In the genomic region with DNA sequence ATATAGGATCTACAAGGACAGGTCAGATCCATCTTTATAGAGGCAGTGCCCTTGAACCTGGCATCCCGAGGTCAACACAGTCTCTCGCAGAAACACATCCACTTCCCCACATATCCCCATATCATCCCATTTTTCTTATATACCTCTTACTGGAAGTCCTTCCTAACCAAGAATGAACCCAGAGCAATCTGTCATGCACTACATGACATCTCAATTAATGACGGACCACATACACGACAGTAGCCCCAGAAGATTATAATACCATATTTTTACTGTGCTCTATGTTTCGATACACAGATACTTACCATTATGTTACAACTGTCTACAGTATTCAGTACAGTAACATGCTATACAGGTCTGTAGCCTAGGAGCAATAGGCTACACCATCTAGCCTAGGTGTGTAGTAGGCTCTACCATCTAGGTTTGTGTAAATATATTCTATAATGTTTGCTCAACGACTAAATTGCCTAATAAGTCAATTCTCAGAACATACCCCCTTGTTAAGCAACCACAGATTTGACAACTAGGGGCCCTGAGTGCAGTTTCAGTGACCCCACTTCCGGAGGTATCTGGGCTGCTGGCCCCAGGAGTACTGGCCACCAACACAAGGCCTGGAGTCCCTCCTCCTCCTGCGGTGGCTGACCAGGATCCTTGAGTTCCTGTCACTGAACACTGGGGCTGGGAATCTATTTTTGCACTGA, we compare ENCODE assay signal across 18 cellular contexts. TPM values are rescaled to one million over a fixed set of nuclear protein-coding genes. Genes with fewer than 3 reads are reported as not detected.
A peak's percentile ranks its signal among the peaks of the same experiment; 100 is the strongest.
DNase-seq lines count a peak whose midpoint lies in the region; ATAC-seq and TF ChIP-seq lines count a peak whose summit lies in the region.
"Had no signal": no experiment of that assay in that cellular context is flagged by ENCODE, and none has a peak within 500 bp of the region (broad histone marks: within the 10 kb centered on the region; RNA-seq: fewer than 3 reads in every experiment).

No MANE protein-coding gene starts in this region.

- H3K27ac Mint-ChIP-seq in Calu3 (ENCODE audit: unreplicated experiment), result peak overlapping the region; percentile 33
- H3K27ac Mint-ChIP-seq in nephron progenitor cell, result peak overlapping the region; percentile 23
- H3K27ac Mint-ChIP-seq: CD8-positive, alpha-beta memory T cell; T-helper 17 cell had no signal

- in situ Hi-C loops in Panc1 (cut with HindIII; ENCODE audit: low pct_unique_long_range_greater_than_20kb, low sequenced_read_pairs), result no loop called here

- H3K36me3 ChIP-seq in Panc1 (ENCODE audit: control insufficient read depth, insufficient read depth, low read length), result no peaks in the 10 kb centered on the region
- H3K36me3 ChIP-seq in WERI-Rb-1, result no peaks in the 10 kb centered on the region
- H3K36me3 ChIP-seq: BLaER1 treated with 17β-estradiol and CSF1 and Interleukin-3, amounts not matched to agents 10 nM and 100 nM had no signal

- H3K4me1 ChIP-seq in Panc1 (ENCODE audit: control insufficient read depth, insufficient read depth, low read length), result peaks cover 94% of the 10 kb centered on the region

- no peaks in the 10 kb centered on the region for H3K9me3 Mint-ChIP-seq in Calu3 (ENCODE audit: low read depth, unreplicated experiment)
- H3K9me3 Mint-ChIP-seq in nephron progenitor cell, result peaks cover 8% of the 10 kb centered on the region
- H3K9me3 Mint-ChIP-seq: CD8-positive, alpha-beta memory T cell had no signal

- H3K4me1 Mint-ChIP-seq in Calu3 (ENCODE audit: low read depth, unreplicated experiment), result peaks cover 68% of the 10 kb centered on the region
- peaks cover 83% of the 10 kb centered on the region for H3K4me1 Mint-ChIP-seq in nephron progenitor cell

- H3K27me3 ChIP-seq in Panc1 (ENCODE audit: control insufficient read depth, insufficient read depth, low read length) (no peaks in the 10 kb centered on the region), WERI-Rb-1 (ENCODE audit: insufficient read depth, low read depth, severe bottlenecking) (no peaks in the 10 kb centered on the region)
- H3K27me3 ChIP-seq: BLaER1 treated with 17β-estradiol and CSF1 and Interleukin-3, amounts not matched to agents 10 nM and 100 nM had no signal

- POLR2A ChIA-PET in HEK293T (lab: Yijun Ruan, JAX), result no interaction called here
- POLR2A ChIA-PET in Panc1 (lab: Charles Lee), result no interaction called here

- ATAC-seq in Panc1 (no peak), HG03442 (IDR thresholded peaks at IDR 0.05; ENCODE audit: unreplicated experiment) (no peak)
- ATAC-seq: Right ventricle myocardium inferior, T-helper 17 cell had no signal

- peak overlapping the region; percentile 62 for H3K27ac ChIP-seq in Panc1 (ENCODE audit: low read length)
- H3K27ac ChIP-seq in WERI-Rb-1, result no peak overlapping the region
- H3K27ac ChIP-seq: BLaER1 treated with 17β-estradiol and CSF1 and Interleukin-3, amounts not matched to agents 10 nM and 100 nM; KMS-11 had no signal

- intact Hi-C loops in Calu3 (cut with micrococcal nuclease; ENCODE audit: unreplicated experiment), result no loop called here
- intact Hi-C loops in Panc1 (cut with micrococcal nuclease; ENCODE audit: unreplicated experiment), result no loop called here

- H3K4me3 ChIP-seq in Panc1 (ENCODE audit: low read depth in 2 of 2, low read length in 2 of 2), result no peak overlapping the region
- H3K4me3 ChIP-seq in WERI-Rb-1 (ENCODE audit: low read depth, low read length), result no peak overlapping the region
- H3K4me3 ChIP-seq: BLaER1 treated with 17β-estradiol and CSF1 and Interleukin-3, amounts not matched to agents 10 nM and 100 nM had no signal

- BruUV-seq in Calu3 (replicated peaks; lab: Mats Ljungman, UMichigan) (no TSS peak), Panc1 (replicated peaks; lab: Mats Ljungman, UMichigan) (no TSS peak)

- DNase-seq in Calu3 (no peak), HEK293T (ENCODE audit: extremely low spot score) (no peak), Panc1 (ENCODE audit: low read depth, low spot score) (no peak), nephron progenitor cell (no peak), cerebellum (ENCODE audit: low spot score) (no peak), WERI-Rb-1 (no peak)
- DNase-seq: CD8-positive, alpha-beta memory T cell; DMS79; H7; NCI-H1694 treated with DMSO at 0.1 percent for 48 hours; NCI-H2107; NCI-H510A treated with DMSO at 0.1 percent for 48 hours; NCI-H774; T-helper 17 cell had no signal

- no peak overlapping the region for H3K4me3 Mint-ChIP-seq in Calu3 (ENCODE audit: low read depth, unreplicated experiment)
- no peak overlapping the region for H3K4me3 Mint-ChIP-seq in nephron progenitor cell
- H3K4me3 Mint-ChIP-seq: CD8-positive, alpha-beta memory T cell; T-helper 17 cell had no signal

- H3K36me3 Mint-ChIP-seq in Calu3 (ENCODE audit: insufficient read depth, unreplicated experiment) (peaks cover 6% of the 10 kb centered on the region), nephron progenitor cell (ENCODE audit: low read depth) (peaks cover 21% of the 10 kb centered on the region)
- H3K36me3 Mint-ChIP-seq: CD8-positive, alpha-beta memory T cell had no signal

- no peak for TF ChIP-seq CTCF in Calu3 (IDR thresholded peaks at IDR 0.05; ENCODE audit: unreplicated experiment)
- no peak for TF ChIP-seq CTCF in Panc1 (IDR thresholded peaks at IDR 0.05)
- TF ChIP-seq CTCF in nephron progenitor cell (IDR thresholded peaks at IDR 0.05), result no peak
- no peak for TF ChIP-seq CTCF in WERI-Rb-1 (IDR thresholded peaks at IDR 0.05; ENCODE audit: low read depth, low read length)

- H3K27me3 Mint-ChIP-seq in Calu3 (ENCODE audit: unreplicated experiment), result no peaks in the 10 kb centered on the region
- H3K27me3 Mint-ChIP-seq in nephron progenitor cell (ENCODE audit: low read depth, poor library complexity), result peaks cover 5% of the 10 kb centered on the region

- CTCF ChIA-PET in Calu3 (lab: Charles Lee), result no interaction called here
- CTCF ChIA-PET in HEK293T (lab: Yijun Ruan, JAX), result no interaction called here
- CTCF ChIA-PET in Panc1 (lab: Charles Lee), result no interaction called here

- H3K9me3 ChIP-seq in Panc1 (ENCODE audit: control insufficient read depth, insufficient read depth, low read depth, low read length) (no peaks in the 10 kb centered on the region), WERI-Rb-1 (ENCODE audit: severe bottlenecking) (no peaks in the 10 kb centered on the region)
- H3K9me3 ChIP-seq: BLaER1 treated with 17β-estradiol and CSF1 and Interleukin-3, amounts not matched to agents 10 nM and 100 nM had no signal

TF ChIP-seq in HEK293T, 16 proteins besides CTCF, POLR2A, EP300 and RAD21:
- no peak for TF ChIP-seq L3MBTL2 (conservative IDR thresholded peaks at IDR 0.05)
- peak; percentile 91 for TF ChIP-seq PKNOX1 (IDR thresholded peaks at IDR 0.05)

RNA-seq across cellular contexts. Expression of gene PTPN14, which starts 28.1 kb away (rescaled TPM):
- 72.4 and 77.4 TPM in 2 replicates for total RNA-seq in Calu3 (2022)
- total RNA-seq in Panc1 (2021; ENCODE audit: unreplicated experiment), result 209 TPM
- polyA plus RNA-seq in Panc1 (2012; ENCODE audit: insufficient read length), result 50.0 TPM
- total RNA-seq in cerebellum, result 6.0 TPM

Comparison
In these comparisons a context has a peak if more than half of its experiments do, and no peak if none do; other contexts are left out.
1. RNA of gene PTPN14, which starts 28.1 kb away (total RNA-seq): 209 TPM in Panc1 (single experiment) and 72.4 to 77.4 TPM in Calu3; 6.0 TPM in cerebellum (single experiment); every median in the first group is over 10 times any median in the second.